18 cellular contexts compared by ENCODE assay signal in the genomic region with DNA sequence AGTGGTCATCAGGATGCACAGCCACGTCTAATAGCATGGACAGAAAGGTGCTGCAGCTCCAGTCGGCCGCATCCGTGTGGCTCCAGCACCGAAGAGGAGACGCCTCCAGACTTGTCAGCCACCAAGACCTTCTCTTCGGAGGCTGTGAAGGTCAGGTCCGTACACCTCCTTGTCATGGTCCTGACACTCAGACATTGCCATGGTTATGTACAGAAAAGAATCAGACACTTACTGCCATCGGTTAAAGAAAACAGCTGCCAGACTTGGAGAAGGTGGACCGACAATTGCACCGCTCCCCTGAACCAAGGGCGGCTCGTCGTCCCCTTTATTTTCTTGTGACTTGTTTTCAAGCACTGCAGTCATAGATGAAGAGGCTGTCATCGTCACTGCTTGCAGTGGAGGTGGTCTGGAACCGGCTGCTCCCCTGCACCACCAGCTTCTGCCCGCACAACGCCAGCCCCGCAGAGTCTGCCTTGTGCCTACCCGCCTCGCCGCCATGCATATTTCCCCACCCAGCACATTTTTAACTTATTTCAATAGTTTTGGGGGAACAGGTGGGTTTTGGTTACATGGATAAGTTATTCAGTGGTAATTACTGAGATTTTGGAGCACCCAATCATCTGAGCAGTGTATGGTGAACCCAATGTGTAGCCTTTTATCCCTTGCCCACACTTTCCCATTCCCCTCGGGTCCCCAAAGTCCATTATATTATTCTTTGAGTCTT. TPM values are rescaled to one million over a fixed set of nuclear protein-coding genes. Genes with fewer than 3 reads are reported as not detected.
DNase-seq lines count a peak whose midpoint lies in the region; ATAC-seq and TF ChIP-seq lines count a peak whose summit lies in the region.
"Had no signal": no experiment of that assay in that cellular context is flagged by ENCODE, and none has a peak within 500 bp of the region (broad histone marks: within the 10 kb centered on the region; RNA-seq: fewer than 3 reads in every experiment).

No MANE protein-coding gene starts in this region.

- intact Hi-C loops in body of pancreas (cut with DNase I) (loop anchor here (10.0 kb wide), 1 partner anchor 324 kb away; no protein-coding TSS in a partner anchor), aorta (cut with DNase I) (no loop called here)

- no peak overlapping the region for H3K4me3 ChIP-seq in body of pancreas
- no peak overlapping the region for H3K4me3 ChIP-seq in aorta (ENCODE audit: low read length in 2 of 2)

- H3K4me3 Mint-ChIP-seq in naive thymus-derived CD8-positive, alpha-beta T cell: peak overlapping the region in 2 of 10 donors; percentile 20 to 34
- H3K4me3 Mint-ChIP-seq: activated T-cell treated with anti-CD3 and anti-CD28 coated beads, Interleukin-2, amount 50 U/mL, for 24 hours; stimulated activated naive CD8-positive, alpha-beta T cell treated with anti-CD3 and anti-CD28 coated beads, Interleukin-15, Interleukin-2, amounts not matched to agents 100 ng/mL and 50 ng/mL, for 24 hours had no signal

- no peaks in the 10 kb centered on the region for H3K36me3 Mint-ChIP-seq in naive thymus-derived CD8-positive, alpha-beta T cell

- no peak for TF ChIP-seq POLR2A in body of pancreas (IDR thresholded peaks at IDR 0.05)

- ATAC-seq in body of pancreas: peak; percentile 51
- ATAC-seq in naive thymus-derived CD8-positive, alpha-beta T cell: peak; percentile 46 to 55
- ATAC-seq in aorta (ENCODE audit: low FRiP score): peak; percentile 70
- no peak for ATAC-seq in foreskin keratinocyte
- ATAC-seq in HG03045 (IDR thresholded peaks at IDR 0.05; ENCODE audit: unreplicated experiment): no peak

- POLR2A ChIA-PET in naive thymus-derived CD8-positive, alpha-beta T cell (lab: Charles Lee): no interaction called here

- TF ChIP-seq CTCF in body of pancreas (IDR thresholded peaks at IDR 0.05) (no peak), foreskin keratinocyte (conservative IDR thresholded peaks at IDR 0.05) (no peak)

- peak in 4 of 6 experiments; percentile 19 to 58 (median 43) for DNase-seq in stimulated activated naive CD4-positive, alpha-beta T cell (lab: John Stamatoyannopoulos, UW)
- DNase-seq in stimulated activated naive CD4-positive, alpha-beta T cell treated with Interleukin-2 at 50 U/mL for 16 hours (lab: John Stamatoyannopoulos, UW): no peak
- DNase-seq in body of pancreas (peak in 3 of 4 donors; percentile 10 to 39 (median 17)), aorta (peak in 1 of 2 donors; percentile 51), foreskin keratinocyte (no peak), NOMO-1 treated with dmso at 0.1 percent for 144 hours (lab: John Stamatoyannopoulos, UW; ENCODE audit: unreplicated experiment) (no peak)
- peak in 5 of 10 donors; percentile 37 to 84 (median 68) for DNase-seq in naive thymus-derived CD8-positive, alpha-beta T cell
- DNase-seq: activated CD4-positive, CD25-positive, alpha-beta regulatory T cell; activated T-cell treated with anti-CD3 and anti-CD28 coated beads, Interleukin-2, amount 50 U/mL, for 24 hours; amygdala; BE2C; cortex of kidney; kidney glomerular epithelial cell; NCI-H1930; NCI-H524 treated with DMSO at 0.1 percent for 48 hours had no signal

- H3K27me3 Mint-ChIP-seq in naive thymus-derived CD8-positive, alpha-beta T cell: no peaks in the 10 kb centered on the region
- H3K27me3 Mint-ChIP-seq: activated T-cell treated with anti-CD3 and anti-CD28 coated beads, Interleukin-2, amount 50 U/mL, for 24 hours; stimulated activated naive CD8-positive, alpha-beta T cell treated with anti-CD3 and anti-CD28 coated beads, Interleukin-15, Interleukin-2, amounts not matched to agents 100 ng/mL and 50 ng/mL, for 24 hours had no signal

- peak overlapping the region in 1 of 10 donors; percentile 30 for H3K27ac Mint-ChIP-seq in naive thymus-derived CD8-positive, alpha-beta T cell
- H3K27ac Mint-ChIP-seq: activated T-cell treated with anti-CD3 and anti-CD28 coated beads, Interleukin-2, amount 50 U/mL, for 24 hours; stimulated activated naive CD8-positive, alpha-beta T cell treated with anti-CD3 and anti-CD28 coated beads, Interleukin-15, Interleukin-2, amounts not matched to agents 100 ng/mL and 50 ng/mL, for 24 hours had no signal

- H3K9me3 ChIP-seq in body of pancreas (no peaks in the 10 kb centered on the region), aorta (ENCODE audit: control insufficient read depth, low read length) (no peaks in the 10 kb centered on the region)
- H3K9me3 ChIP-seq: BE2C had no signal

- peaks cover 4 to 18% (median 17%) of the 10 kb centered on the region in 4 donors for H3K4me1 Mint-ChIP-seq in naive thymus-derived CD8-positive, alpha-beta T cell

- H3K36me3 ChIP-seq in body of pancreas (replicated peaks in 1 of 2; ENCODE audit: insufficient read depth in 1 of 2, low read depth in 2 of 2) (no peaks in the 10 kb centered on the region), aorta (ENCODE audit: control insufficient read depth in 1 of 2, insufficient read depth in 2 of 2, low read length in 1 of 2) (no peaks in the 10 kb centered on the region)
- H3K36me3 ChIP-seq: BE2C had no signal

- H3K9me3 Mint-ChIP-seq in naive thymus-derived CD8-positive, alpha-beta T cell: peaks cover 0 to 7% (median 0%) of the 10 kb centered on the region in 9 donors
- H3K9me3 Mint-ChIP-seq: activated T-cell treated with anti-CD3 and anti-CD28 coated beads, Interleukin-2, amount 50 U/mL, for 24 hours; stimulated activated naive CD8-positive, alpha-beta T cell treated with anti-CD3 and anti-CD28 coated beads, Interleukin-15, Interleukin-2, amounts not matched to agents 100 ng/mL and 50 ng/mL, for 24 hours had no signal

- H3K27ac ChIP-seq in body of pancreas: no peak overlapping the region
- no peak overlapping the region for H3K27ac ChIP-seq in aorta (ENCODE audit: low read depth in 1 of 2, low read length in 2 of 2)
- H3K27ac ChIP-seq in foreskin keratinocyte: no peak overlapping the region

- no peaks in the 10 kb centered on the region for H3K27me3 ChIP-seq in body of pancreas
- H3K27me3 ChIP-seq in aorta (ENCODE audit: control insufficient read depth in 1 of 2, insufficient read depth in 2 of 2, low read length in 1 of 2): no peaks in the 10 kb centered on the region
- H3K27me3 ChIP-seq in foreskin keratinocyte: no peaks in the 10 kb centered on the region
- H3K27me3 ChIP-seq: BE2C had no signal

- H3K4me1 ChIP-seq in body of pancreas (no peaks in the 10 kb centered on the region), aorta (ENCODE audit: control insufficient read depth in 1 of 2, insufficient read depth in 2 of 2, low read length in 2 of 2) (no peaks in the 10 kb centered on the region), foreskin keratinocyte (no peaks in the 10 kb centered on the region)
- H3K4me1 ChIP-seq: BE2C had no signal

- WGBS in body of pancreas, 2 donors: 90 to 97% methylated on average over 20 to 22 of the region's 23 CpGs
- 94% methylated on average over 23 of the region's 23 CpGs for WGBS in aorta, 2 donors

RNA-seq across cellular contexts. Expression of gene FBXO48, which starts 18.3 kb away (rescaled TPM):
- total RNA-seq in body of pancreas: 1 to 10 TPM in 1 of 2 donors, under 1 TPM in 1; 0.78 to 3.0 TPM
- 1 to 10 TPM; 4.8 to 5.6 TPM for total RNA-seq in naive thymus-derived CD8-positive, alpha-beta T cell
- under 1 TPM; 0.19 to 0.69 (median 0.36) TPM for polyA plus RNA-seq in naive thymus-derived CD8-positive, alpha-beta T cell
- total RNA-seq in aorta: 1 to 10 TPM; 1.0 to 1.5 TPM
- polyA plus RNA-seq in aorta: 1 to 10 TPM in 1 of 2 donors, under 1 TPM in 1; 0.43 to 1.1 TPM
- total RNA-seq in foreskin keratinocyte: 1.6 TPM in 2 replicates
- polyA plus RNA-seq in foreskin keratinocyte: 0.66 and 0.90 TPM in 2 replicates

RNA-seq across cellular contexts. Expression of gene APLF, which starts 18.6 kb away (rescaled TPM):
- total RNA-seq in body of pancreas: 1 to 10 TPM; 3.9 to 4.0 TPM
- total RNA-seq in naive thymus-derived CD8-positive, alpha-beta T cell: 1 to 10 TPM; 9.7 TPM
- 1 to 10 TPM; 1.4 to 1.6 (median 1.6) TPM for polyA plus RNA-seq in naive thymus-derived CD8-positive, alpha-beta T cell
- total RNA-seq in aorta: 1 to 10 TPM; 7.9 to 8.7 TPM
- 1 to 10 TPM; 1.3 TPM for polyA plus RNA-seq in aorta
- 3.0 and 3.2 TPM in 2 replicates for total RNA-seq in foreskin keratinocyte
- polyA plus RNA-seq in foreskin keratinocyte: 1.6 TPM in 2 replicates
- total RNA-seq: HT-29 had no signal

Comparison
In these comparisons a context has a peak if more than half of its experiments do, and no peak if none do; other contexts are left out.
1. DNase-seq: peak in stimulated activated naive CD4-positive, alpha-beta T cell (4 of 6) and body of pancreas (3 of 4); none in stimulated activated naive CD4-positive, alpha-beta T cell treated with Interleukin-2 at 50 U/mL for 16 hours (single experiment), foreskin keratinocyte (0 of 2) and NOMO-1 treated with dmso at 0.1 percent for 144 hours (single experiment).
2. ATAC-seq: peak in body of pancreas (single experiment), naive thymus-derived CD8-positive, alpha-beta T cell (2 of 2) and aorta (single experiment); none in foreskin keratinocyte (single experiment) and HG03045 (single experiment).